In genomic region chr6:159056003-159056402, GRCh38 we compare ENCODE assay signal across 14 cellular contexts. TPM values are rescaled to one million over a fixed set of nuclear protein-coding genes. Genes with fewer than 3 reads are reported as not detected.
A peak's percentile ranks its signal among the peaks of the same experiment; 100 is the strongest.
DNase-seq lines count a peak whose midpoint lies in the region; ATAC-seq and TF ChIP-seq lines count a peak whose summit lies in the region.
"Had no signal": no experiment of that assay in that cellular context is flagged by ENCODE, and none has a peak within 500 bp of the region (broad histone marks: within the 10 kb centered on the region; RNA-seq: fewer than 3 reads in every experiment).

No MANE protein-coding gene starts in this region.

- CTCF ChIA-PET in OCI-LY7 (lab: Charles Lee; ENCODE audit: unreplicated experiment) = interaction anchor here (0.7 kb wide), 1 partner anchor 17 kb away, joined by 3 read pairs; no protein-coding TSS in a partner anchor

- no peak for TF ChIP-seq POLR2A in uterus (IDR thresholded peaks at IDR 0.05)

- H3K9me3 Mint-ChIP-seq in central memory CD8-positive, alpha-beta T cell = no peaks in the 10 kb centered on the region
- no peaks in the 10 kb centered on the region for H3K9me3 Mint-ChIP-seq in stimulated activated naive B cell treated with anti-CD40 and anti-IgM and Interleukin-4, amounts not matched to agents 10 μg/mL and 1 μg/mL and 100 μg/mL, for 72 hours

- H3K9me3 ChIP-seq in right atrium auricular region (no peaks in the 10 kb centered on the region), OCI-LY7 (ENCODE audit: low read length) (no peaks in the 10 kb centered on the region), tibial artery (no peaks in the 10 kb centered on the region), uterus (no peaks in the 10 kb centered on the region)
- H3K9me3 ChIP-seq: testis had no signal

- intact Hi-C loops in Right ventricle myocardium superior (cut with DNase I) = no loop called here
- intact Hi-C loops in OCI-LY7 (cut with micrococcal nuclease; ENCODE audit: unreplicated experiment) = no loop called here
- intact Hi-C loops in tibial artery (cut with DNase I; ENCODE audit: low total_unique reads) = no loop called here
- intact Hi-C loops in uterus (cut with DNase I; ENCODE audit: low total_unique reads) = no loop called here

- H3K27ac ChIP-seq in right atrium auricular region (no peak overlapping the region), OCI-LY7 (ENCODE audit: low read depth, low read length, poor library complexity, severe bottlenecking) (peak overlapping the region; percentile 81), tibial artery (no peak overlapping the region), uterus (peak overlapping the region in 1 of 2 donors; percentile 49)
- H3K27ac ChIP-seq: testis had no signal

- H3K4me3 ChIP-seq in right atrium auricular region = no peak overlapping the region
- peak overlapping the region; percentile 47 for H3K4me3 ChIP-seq in OCI-LY7 (ENCODE audit: low read depth, low read length, poor library complexity, severe bottlenecking)
- H3K4me3 ChIP-seq in tibial artery = no peak overlapping the region
- no peak overlapping the region for H3K4me3 ChIP-seq in uterus
- H3K4me3 ChIP-seq: testis had no signal

- peaks cover 66% of the 10 kb centered on the region for H3K4me1 Mint-ChIP-seq in central memory CD8-positive, alpha-beta T cell
- peaks cover 51 to 80% of the 10 kb centered on the region in 2 donors for H3K4me1 Mint-ChIP-seq in stimulated activated naive B cell treated with anti-CD40 and anti-IgM and Interleukin-4, amounts not matched to agents 10 μg/mL and 1 μg/mL and 100 μg/mL, for 72 hours

- peak overlapping the region; percentile 92 for H2AFZ ChIP-seq in OCI-LY7 (ENCODE audit: low read length)

- H3K79me2 ChIP-seq in OCI-LY7 (ENCODE audit: insufficient read depth, low read depth, low read length) = no peaks in the 10 kb centered on the region

- no peaks in the 10 kb centered on the region for H3K36me3 ChIP-seq in right atrium auricular region
- H3K36me3 ChIP-seq in OCI-LY7 (ENCODE audit: insufficient read depth, low read length) = no peaks in the 10 kb centered on the region
- H3K36me3 ChIP-seq in tibial artery = no peaks in the 10 kb centered on the region
- no peaks in the 10 kb centered on the region for H3K36me3 ChIP-seq in uterus

- H4K20me1 ChIP-seq in OCI-LY7 (ENCODE audit: insufficient read depth, low read length) = no peaks in the 10 kb centered on the region

- ATAC-seq in Right ventricle myocardium superior (ENCODE audit: poor library complexity) = peak; percentile 36
- ATAC-seq in central memory CD8-positive, alpha-beta T cell (replicated peaks; ENCODE audit: extremely low read depth, poor library complexity, severe bottlenecking) = no peak
- peak; percentile 69 to 73 for ATAC-seq in stimulated activated naive B cell treated with anti-CD40 and anti-IgM and Interleukin-4, amounts not matched to agents 10 μg/mL and 1 μg/mL and 100 μg/mL, for 72 hours (replicated peaks)
- ATAC-seq: left lobe of liver had no signal

- H3K4me3 Mint-ChIP-seq in central memory CD8-positive, alpha-beta T cell = peak overlapping the region; percentile 57
- peak overlapping the region; percentile 65 to 67 for H3K4me3 Mint-ChIP-seq in stimulated activated naive B cell treated with anti-CD40 and anti-IgM and Interleukin-4, amounts not matched to agents 10 μg/mL and 1 μg/mL and 100 μg/mL, for 72 hours

- no TSS peak for BruUV-seq in OCI-LY7 (replicated peaks; lab: Mats Ljungman, UMichigan)

- H3K4me2 ChIP-seq in OCI-LY7 (ENCODE audit: low read length) = peak overlapping the region; percentile 68

- H3K27ac Mint-ChIP-seq in central memory CD8-positive, alpha-beta T cell (ENCODE audit: low read depth) = peak overlapping the region; percentile 61
- H3K27ac Mint-ChIP-seq in stimulated activated naive B cell treated with anti-CD40 and anti-IgM and Interleukin-4, amounts not matched to agents 10 μg/mL and 1 μg/mL and 100 μg/mL, for 72 hours = peak overlapping the region; percentile 67

- TF ChIP-seq CTCF in right atrium auricular region (IDR thresholded peaks at IDR 0.05) (no peak), OCI-LY7 (conservative IDR thresholded peaks at IDR 0.05; ENCODE audit: low read length) (no peak), tibial artery (IDR thresholded peaks at IDR 0.05) (no peak), uterus (IDR thresholded peaks at IDR 0.05) (no peak)

- H3K4me1 ChIP-seq in right atrium auricular region = no peaks in the 10 kb centered on the region
- H3K4me1 ChIP-seq in OCI-LY7 (ENCODE audit: insufficient read depth, low read length, poor library complexity, severe bottlenecking) = peaks cover 44% of the 10 kb centered on the region
- no peaks in the 10 kb centered on the region for H3K4me1 ChIP-seq in tibial artery
- no peaks in the 10 kb centered on the region for H3K4me1 ChIP-seq in uterus
- H3K4me1 ChIP-seq: testis had no signal

- DNase-seq in Right ventricle myocardium superior (no peak), right atrium auricular region (ENCODE audit: low spot score) (no peak), OCI-LY7 (ENCODE audit: low spot score) (peak; percentile 78), tibial artery (no peak), uterus (no peak), hypothalamus (lab: John Stamatoyannopoulos, UW) (no peak)
- no peak for DNase-seq in central memory CD8-positive, alpha-beta T cell (ENCODE audit: low spot score in 2 of 2)
- no peak for DNase-seq in stimulated activated naive B cell treated with anti-CD40 and anti-IgM and Interleukin-4, amounts not matched to agents 10 μg/mL and 1 μg/mL and 100 μg/mL, for 72 hours
- DNase-seq: MM.1S; NCI-H526; stimulated activated CD4-positive, alpha-beta T cell treated with anti-CD3 and anti-CD28 coated beads, Interleukin-4, amount 100 ng/mL, for 4 hours; testis had no signal

- no peaks in the 10 kb centered on the region for H3K36me3 Mint-ChIP-seq in central memory CD8-positive, alpha-beta T cell (ENCODE audit: insufficient read depth)
- H3K36me3 Mint-ChIP-seq in stimulated activated naive B cell treated with anti-CD40 and anti-IgM and Interleukin-4, amounts not matched to agents 10 μg/mL and 1 μg/mL and 100 μg/mL, for 72 hours = no peaks in the 10 kb centered on the region

- no peaks in the 10 kb centered on the region for H3K27me3 ChIP-seq in right atrium auricular region
- peaks cover 0 to 8% of the 10 kb centered on the region in 2 donors for H3K27me3 ChIP-seq in tibial artery
- H3K27me3 ChIP-seq in uterus = no peaks in the 10 kb centered on the region
- H3K27me3 ChIP-seq: testis had no signal

- no peaks in the 10 kb centered on the region for H3K27me3 Mint-ChIP-seq in central memory CD8-positive, alpha-beta T cell
- no peaks in the 10 kb centered on the region for H3K27me3 Mint-ChIP-seq in stimulated activated naive B cell treated with anti-CD40 and anti-IgM and Interleukin-4, amounts not matched to agents 10 μg/mL and 1 μg/mL and 100 μg/mL, for 72 hours

- H3K9me2 ChIP-seq in OCI-LY7 (ENCODE audit: insufficient read depth, low read length) = no peaks in the 10 kb centered on the region

- POLR2A ChIA-PET in OCI-LY7 (lab: Charles Lee) = interaction anchor here (1.0 to 4.8 kb wide), 7 partner anchors 9 to 72 kb away, joined by 3 to 34 read pairs (median 5); partner anchors contain the start of genes RSPH3 and TAGAP

RNA-seq across cellular contexts. Expression of gene TAGAP, which starts 11.2 kb away (rescaled TPM):
- total RNA-seq in Right ventricle myocardium superior (1.1 TPM), right atrium auricular region (1 to 10 TPM; 2.0 to 3.2 TPM), OCI-LY7 (2022) (22.7 and 23.6 TPM in 2 replicates), uterus (1 to 10 TPM; 1.7 to 8.5 (median 3.3) TPM)
- 25.4 and 30.7 TPM in 2 replicates for total RNA-seq in OCI-LY7 (2014; rRNA removed; shearing (Covaris generic))
- total RNA-seq: fibroblast of villous mesenchyme had no signal

RNA-seq across cellular contexts. Expression of gene RSPH3, which starts 56.0 kb away (rescaled TPM):
- total RNA-seq in Right ventricle myocardium superior = 9.5 TPM
- total RNA-seq in right atrium auricular region = 1 to 10 TPM; 6.8 to 10.0 TPM
- 2.7 TPM in 2 replicates for total RNA-seq in OCI-LY7 (2014; rRNA removed; shearing (Covaris generic))
- 6.5 and 6.6 TPM in 2 replicates for total RNA-seq in OCI-LY7 (2022)
- total RNA-seq in uterus = 1 to 10 TPM; 1.2 to 9.5 (median 6.1) TPM
